Comparison of ENCODE assay signal across 31 cellular contexts in genomic region chr1:87086120-87086519, GRCh38.
"Had no signal": no experiment of that assay in that cellular context is flagged by ENCODE, and none has a peak within 500 bp of the region (broad histone marks: within the 10 kb centered on the region; RNA-seq: fewer than 3 reads in every experiment).

No MANE protein-coding gene starts in this region.

- H3K4me3 ChIP-seq: MG63, Peyer's patch, SJSA1 had no signal

- H3K36me3 ChIP-seq: MG63, Peyer's patch, SJSA1 had no signal

- H3K9ac ChIP-seq: SK-N-SH had no signal

- H3K27ac ChIP-seq: Peyer's patch, SJSA1 had no signal

- H3K4me1 ChIP-seq: Peyer's patch, SJSA1 had no signal

- H3K27me3 ChIP-seq: MG63, Peyer's patch, SJSA1 had no signal

- DNase-seq: Kasumi-1, MG63, MV-4-11, NCI-H1092, NCI-H1105, NCI-H1417 treated with DMSO at 0.1 percent for 48 hours, NCI-H1436 treated with DMSO at 0.1 percent for 48 hours, NCI-H1694 treated with DMSO at 0.1 percent for 48 hours, NCI-H187 treated with DMSO at 0.1 percent for 48 hours, NCI-H2029 treated with DMSO at 0.1 percent for 48 hours, NCI-H2081 treated with DMSO at 0.1 percent for 48 hours, NCI-H2107, NCI-H2171, NCI-H226, NCI-H446 treated with DMSO at 0.1 percent for 48 hours, NCI-H510A, NCI-H524, NCI-H526, NCI-H69, NCI-H748 treated with DMSO at 0.1 percent for 48 hours, NCI-H82, OCI-M1, PC-3, Peyer's patch, Right ventricle myocardium superior, RPMI8226, SHP77 treated with DMSO at 0.1 percent for 48 hours, SK-N-SH, SW 1271, T-helper 1 cell had no signal

- ATAC-seq: PC-3 had no signal

- H3K9me3 ChIP-seq: MG63, Peyer's patch, SJSA1, SK-N-SH had no signal

- H3K4me2 ChIP-seq: SK-N-SH had no signal
